32 cellular contexts compared by ENCODE assay signal in genomic region chr1:16041200-16041599, GRCh38. TPM values are rescaled to one million over a fixed set of nuclear protein-coding genes. Genes with fewer than 3 reads are reported as not detected.
"Had no signal": no experiment of that assay in that cellular context is flagged by ENCODE, and none has a peak within 500 bp of the region (broad histone marks: within the 10 kb centered on the region; RNA-seq: fewer than 3 reads in every experiment).

No MANE protein-coding gene starts in this region.

- DNase-seq: colonic mucosa; cortex of kidney; effector CD8-positive, alpha-beta T cell; effector memory CD8-positive, alpha-beta T cell; endodermal cell; erythroblast; esophagus squamous epithelium; foreskin fibroblast; foreskin melanocyte; gastrocnemius medialis; glutamatergic neuron; head of caudate nucleus; heart right ventricle; hippocampal formation; left cardiac atrium; left ventricle myocardium superior; lower lobe of right lung; mesenchymal stem cell; mucosa of descending colon had no signal

- H3K4me1 Mint-ChIP-seq: endodermal cell, mesothelial cell of epicardium had no signal

- ATAC-seq: effector memory CD8-positive, alpha-beta T cell; esophagus mucosa; gastrocnemius medialis; heart right ventricle; left cardiac atrium; left lung; left ventricle myocardium superior; lower lobe of right lung; mucosa of descending colon had no signal

- H3K9me3 Mint-ChIP-seq: dendritic cell treated with granulocyte-macrophage colony-stimulating factor and Interleukin-4, amounts not matched to agents 40 ng/mL and 50 ng/mL, for 4 days; effector memory CD8-positive, alpha-beta T cell; endodermal cell; mesothelial cell of epicardium had no signal

- H3K36me3 ChIP-seq: colonic mucosa, esophagus squamous epithelium, gastrocnemius medialis, heart right ventricle, left lung, lower lobe of right lung had no signal

- H3K27me3 ChIP-seq: colonic mucosa, gastrocnemius medialis, left lung had no signal

- H3K4me3 Mint-ChIP-seq: dendritic cell treated with granulocyte-macrophage colony-stimulating factor and Interleukin-4, amounts not matched to agents 40 ng/mL and 50 ng/mL, for 4 days; effector memory CD8-positive, alpha-beta T cell; endodermal cell; mesothelial cell of epicardium had no signal

- H3K4me3 ChIP-seq: colonic mucosa, esophagus squamous epithelium, gastrocnemius medialis, heart right ventricle, left lung, lower lobe of right lung, mucosa of descending colon had no signal

- H3K27ac ChIP-seq: colonic mucosa, epithelial cell of prostate, esophagus squamous epithelium, gastrocnemius medialis, heart right ventricle, left lung, lower lobe of right lung had no signal

- H3K36me3 Mint-ChIP-seq: mesothelial cell of epicardium had no signal

- H3K4me1 ChIP-seq: colonic mucosa, esophagus squamous epithelium, gastrocnemius medialis, heart right ventricle, left lung, lower lobe of right lung had no signal

- H3K9me3 ChIP-seq: colonic mucosa, esophagus squamous epithelium, gastrocnemius medialis, heart right ventricle, left lung, lower lobe of right lung, mucosa of descending colon had no signal

- H3K27ac Mint-ChIP-seq: dendritic cell treated with granulocyte-macrophage colony-stimulating factor and Interleukin-4, amounts not matched to agents 40 ng/mL and 50 ng/mL, for 4 days; effector memory CD8-positive, alpha-beta T cell; endodermal cell; mesothelial cell of epicardium had no signal

RNA-seq across cellular contexts. Expression of gene CLCNKB, which starts 2.4 kb away (rescaled TPM):
- total RNA-seq: esophagus mucosa, esophagus squamous epithelium, gastrocnemius medialis, glomerular endothelial cell, lung microvascular endothelial cell had no signal
- polyA plus RNA-seq: keratinocyte had no signal

RNA-seq across cellular contexts. Expression of gene CLCNKA, which starts 19.4 kb away (rescaled TPM):
- total RNA-seq: dermis microvascular lymphatic vessel endothelial cell, esophagus squamous epithelium, glomerular endothelial cell, kidney epithelial cell, lung microvascular endothelial cell had no signal
- polyA plus RNA-seq: keratinocyte had no signal

RNA-seq across cellular contexts. Expression of gene HSPB7, which starts 23.4 kb away (rescaled TPM):
- total RNA-seq: dermis microvascular lymphatic vessel endothelial cell, glomerular endothelial cell, kidney epithelial cell, lung microvascular endothelial cell had no signal

RNA-seq across cellular contexts. Expression of gene FAM131C, which starts 32.3 kb away (rescaled TPM):
- total RNA-seq: dermis microvascular lymphatic vessel endothelial cell, gastrocnemius medialis, left lung, lower lobe of right lung, lung microvascular endothelial cell, mesenteric fat pad had no signal

RNA-seq across cellular contexts. Expression of gene SRARP, which starts 37.2 kb away (rescaled TPM):
- total RNA-seq: chondrocyte, colonic mucosa, esophagus mucosa, esophagus squamous epithelium, glomerular endothelial cell, kidney epithelial cell, left lung, lower leg skin, mesenteric fat pad, mesothelial cell of epicardium, mucosa of descending colon had no signal
- polyA plus RNA-seq: keratinocyte had no signal
